22 cellular contexts compared by ENCODE assay signal in genomic region chr6:68024570-68025269, GRCh38.
"Had no signal": no experiment of that assay in that cellular context is flagged by ENCODE, and none has a peak within 500 bp of the region (broad histone marks: within the 10 kb centered on the region; RNA-seq: fewer than 3 reads in every experiment).

No MANE protein-coding gene starts in this region.

- H2AFZ ChIP-seq: PC-9 had no signal

- DNase-seq: Karpas-422; KG1; MM.1S; NCI-H1092 treated with DMSO at 0.1 percent for 48 hours; NCI-H1436; NCI-H187; NCI-H2029; NCI-H2081 treated with DMSO at 0.1 percent for 48 hours; NCI-H2171; NCI-H226; NCI-H446; NCI-H510A; NCI-H524 treated with DMSO at 0.1 percent for 48 hours; NCI-H69; NCI-H774; NK-92 treated with Interleukin-12 subunit alpha and Interleukin-12 subunit beta, amount 100 ng/mL, for 24 hours; PC-9; Peyer's patch; SHP77 treated with DMSO at 0.1 percent for 48 hours; SJCRH30 had no signal

- ATAC-seq: Right ventricle myocardium inferior, SK-N-SH treated with all-trans-retinoic acid at 6 μM for 48 hours had no signal

- H3K27me3 ChIP-seq: Peyer's patch, SJCRH30 had no signal

- H3K4me3 ChIP-seq: PC-9, Peyer's patch, SJCRH30 had no signal

- H3K9me3 ChIP-seq: Peyer's patch, SJCRH30 had no signal

- H3K36me3 ChIP-seq: Peyer's patch, SJCRH30 had no signal

- H3K4me2 ChIP-seq: PC-9 had no signal

- H3K4me1 ChIP-seq: Peyer's patch, SJCRH30 had no signal

- H3K27ac ChIP-seq: PC-9, Peyer's patch, SJCRH30 had no signal
